28 cellular contexts compared by ENCODE assay signal in genomic region chr13:35871561-35871960, GRCh38.
DNase-seq lines count a peak whose midpoint lies in the region; ATAC-seq, FAIRE-seq and TF ChIP-seq lines count a peak whose summit lies in the region.
"Had no signal": no experiment of that assay in that cellular context is flagged by ENCODE, and none has a peak within 500 bp of the region (broad histone marks: within the 10 kb centered on the region; RNA-seq: fewer than 3 reads in every experiment).

No MANE protein-coding gene starts in this region.

- peaks cover 2% of the 10 kb centered on the region for H3K9me3 Mint-ChIP-seq in astrocyte (ENCODE audit: unreplicated experiment)

- no peaks in the 10 kb centered on the region for H3K27me3 Mint-ChIP-seq in astrocyte (ENCODE audit: low read depth, unreplicated experiment)
- H3K27me3 Mint-ChIP-seq: CD8-positive, alpha-beta memory T cell had no signal

- no peak overlapping the region for H3K9ac ChIP-seq in astrocyte (ENCODE audit: low read length)
- H3K9ac ChIP-seq: BLaER1 had no signal

- H3K27ac ChIP-seq in left ventricle myocardium inferior (replicated peaks) (peak overlapping the region; percentile 67), HEK293 (ENCODE audit: extremely low read depth, low read depth, low read length) (no peak overlapping the region), astrocyte (ENCODE audit: low read depth, low read length) (no peak overlapping the region)
- H3K27ac ChIP-seq: BLaER1 had no signal

- intact Hi-C loops in left ventricle myocardium inferior (cut with micrococcal nuclease) = no loop called here
- intact Hi-C loops in left ventricle myocardium superior (cut with micrococcal nuclease) = no loop called here

- H3K4me3 Mint-ChIP-seq in astrocyte (ENCODE audit: unreplicated experiment) = no peak overlapping the region
- H3K4me3 Mint-ChIP-seq: CD14-positive monocyte; CD4-positive, alpha-beta memory T cell; CD4-positive, CD25-positive, alpha-beta regulatory T cell; CD8-positive, alpha-beta memory T cell had no signal

- no peaks in the 10 kb centered on the region for H3K4me1 Mint-ChIP-seq in astrocyte (ENCODE audit: low read depth, unreplicated experiment)
- H3K4me1 Mint-ChIP-seq: CD14-positive monocyte; CD4-positive, alpha-beta memory T cell; CD4-positive, CD25-positive, alpha-beta regulatory T cell; CD8-positive, alpha-beta memory T cell had no signal

- DNase-seq in left ventricle myocardium inferior (no peak), left ventricle myocardium superior (no peak), astrocyte (ENCODE audit: low read depth) (no peak), NCI-H82 treated with DMSO at 0.1 percent for 48 hours (lab: John Stamatoyannopoulos, UW; ENCODE audit: unreplicated experiment) (no peak)
- DNase-seq: 8988T; ACHN; BE2C; C1 segment of cervical spinal cord; CD4-positive, alpha-beta memory T cell; CD4-positive, CD25-positive, alpha-beta regulatory T cell; CD8-positive, alpha-beta memory T cell; COR-L47; DMS 273 treated with DMSO at 0.1 percent for 48 hours; DMS153; DMS53; DMS79; DND-41; EL; GDM1 had no signal

- no peak for TF ChIP-seq CTCF in left ventricle myocardium inferior (IDR thresholded peaks at IDR 0.05; ENCODE audit: borderline replicate concordance)
- TF ChIP-seq CTCF in HEK293 (tag by site-specific recombination; IDR thresholded peaks at IDR 0.05) = no peak
- no peak for TF ChIP-seq CTCF in astrocyte (IDR thresholded peaks at IDR 0.05; ENCODE audit: insufficient read depth, low read depth, low read length)

- FAIRE-seq in astrocyte (lab: Jason Lieb, UNC) = peak; percentile 5
- FAIRE-seq: A204.1, GM12878, GM12892, GM18507, GM19239 had no signal

- H3K4me2 ChIP-seq in astrocyte (ENCODE audit: low read length) = no peak overlapping the region
- H3K4me2 ChIP-seq: BLaER1 had no signal

- H3K79me2 ChIP-seq in astrocyte (ENCODE audit: insufficient read depth, low read length) = no peaks in the 10 kb centered on the region

- no peak overlapping the region for H3K27ac Mint-ChIP-seq in astrocyte (ENCODE audit: unreplicated experiment)
- H3K27ac Mint-ChIP-seq: CD14-positive monocyte; CD4-positive, alpha-beta memory T cell; CD4-positive, CD25-positive, alpha-beta regulatory T cell; CD8-positive, alpha-beta memory T cell had no signal

- H4K20me1 ChIP-seq in astrocyte (ENCODE audit: insufficient read depth, low read length) = no peaks in the 10 kb centered on the region
- H4K20me1 ChIP-seq: BLaER1 had no signal

- H3K27me3 ChIP-seq in left ventricle myocardium inferior (ENCODE audit: low read depth) (no peaks in the 10 kb centered on the region), astrocyte (ENCODE audit: insufficient read depth, low read length) (no peaks in the 10 kb centered on the region)
- H3K27me3 ChIP-seq: BE2C, BLaER1 had no signal

- H3K9me3 ChIP-seq in left ventricle myocardium inferior (replicated peaks) (no peaks in the 10 kb centered on the region), HEK293 (ENCODE audit: control insufficient read depth, insufficient read depth, low read depth, low read length) (no peaks in the 10 kb centered on the region), astrocyte (ENCODE audit: insufficient read depth, low read depth, low read length) (no peaks in the 10 kb centered on the region)
- H3K9me3 ChIP-seq: BE2C, BLaER1 had no signal

- H3K36me3 ChIP-seq in left ventricle myocardium inferior = no peaks in the 10 kb centered on the region
- no peaks in the 10 kb centered on the region for H3K36me3 ChIP-seq in HEK293 (ENCODE audit: control insufficient read depth in 2 of 2, insufficient read depth in 1 of 2, low read length in 2 of 2)
- H3K36me3 ChIP-seq in astrocyte (ENCODE audit: insufficient read depth, low read length) = no peaks in the 10 kb centered on the region
- H3K36me3 ChIP-seq: BE2C, BLaER1 had no signal

- H2AFZ ChIP-seq in astrocyte (ENCODE audit: low read depth, low read length) = no peak overlapping the region

- H3K36me3 Mint-ChIP-seq in astrocyte (ENCODE audit: low read depth, unreplicated experiment) = no peaks in the 10 kb centered on the region
- H3K36me3 Mint-ChIP-seq: CD14-positive monocyte; CD4-positive, alpha-beta memory T cell; CD4-positive, CD25-positive, alpha-beta regulatory T cell; CD8-positive, alpha-beta memory T cell had no signal

- ATAC-seq in left ventricle myocardium superior (no peak), GM18868 (IDR thresholded peaks at IDR 0.05; ENCODE audit: unreplicated experiment) (no peak)
- ATAC-seq: GM12878 had no signal

- no peak overlapping the region for H3K4me3 ChIP-seq in left ventricle myocardium inferior
- no peak overlapping the region for H3K4me3 ChIP-seq in HEK293 (ENCODE audit: low read depth, low read length)
- no peak overlapping the region for H3K4me3 ChIP-seq in astrocyte (ENCODE audit: insufficient read depth, low read depth, low read length)
- H3K4me3 ChIP-seq: BLaER1, GM12878 had no signal

- CTCF ChIA-PET in HEK293 (lab: Yijun Ruan, JAX) = no interaction called here

- POLR2A ChIA-PET in HEK293 (lab: Yijun Ruan, JAX) = interaction anchor here (0.5 kb wide), 1 partner anchor 46 kb away, joined by 3 read pairs; no protein-coding TSS in a partner anchor

- H3K4me1 ChIP-seq in left ventricle myocardium inferior (peaks cover 37% of the 10 kb centered on the region), HEK293 (ENCODE audit: control insufficient read depth, insufficient read depth, low read length) (0 out of 2 replicates have a peak, but pooled peaks cover 2% of the 10 kb centered on the region), astrocyte (ENCODE audit: insufficient read depth, low read length) (peaks cover 5% of the 10 kb centered on the region)
- H3K4me1 ChIP-seq: BE2C, BLaER1 had no signal

TF ChIP-seq in HEK293, 187 proteins besides CTCF, POLR2A, EP300 and RAD21:
- TF ChIP-seq ATF2 (tag by site-specific recombination; IDR thresholded peaks at IDR 0.05; ENCODE audit: low read depth) = no peak
- peak; percentile 54 for TF ChIP-seq ZFHX2 (tag by site-specific recombination; conservative IDR thresholded peaks at IDR 0.05)
- peak; percentile 74; the same call in 1 of the 2 replicates for TF ChIP-seq EGR2 (tag by site-specific recombination; IDR thresholded peaks at IDR 0.05; ENCODE audit: low read depth)
TF ChIP-seq in HEK293: peak in this region for 2.
